ENCODE assay signal across 8 cellular contexts in genomic region chr2:166417669-166418068, GRCh38.
DNase-seq lines count a peak whose midpoint lies in the region; ATAC-seq and TF ChIP-seq lines count a peak whose summit lies in the region.

No MANE protein-coding gene starts in this region.

- 0 out of 2 replicates have a peak, but pooled peaks have one; percentile 19 for TF ChIP-seq CTCF in LNCAP (IDR thresholded peaks at IDR 0.05)
- peak; percentile 19 for TF ChIP-seq CTCF in astrocyte of the spinal cord (IDR thresholded peaks at IDR 0.05; ENCODE audit: low read depth, low read length)

- in situ Hi-C loops in astrocyte of the spinal cord (cut with HindIII; ENCODE audit: low sequenced_read_pairs): no loop called here

- ATAC-seq in GM21786 (IDR thresholded peaks at IDR 0.05; ENCODE audit: unreplicated experiment): no peak
- ATAC-seq in HG03457 (IDR thresholded peaks at IDR 0.05; ENCODE audit: unreplicated experiment): no peak

- no peak overlapping the region for H3K4me3 ChIP-seq in astrocyte of the spinal cord (ENCODE audit: low read depth, low read length)

- DNase-seq in NCI-H2081 (lab: John Stamatoyannopoulos, UW) (peak; percentile 1 to 43), NCI-H2081 treated with DMSO at 0.1 percent for 48 hours (lab: John Stamatoyannopoulos, UW) (no peak), astrocyte of the spinal cord (ENCODE audit: low read depth, low spot score) (peak; percentile 54), non-pigmented ciliary epithelial cell (ENCODE audit: low read depth) (peak; percentile 22)
- DNase-seq in stimulated activated CD4-positive, alpha-beta T cell treated with anti-CD3 and anti-CD28 coated beads, Interleukin-2, amount 100 ng/mL, for 48 hours: no peak

Comparison
In these comparisons a context has a peak if more than half of its experiments do, and no peak if none do; other contexts are left out.
1. DNase-seq: peak in NCI-H2081 (2 of 2), astrocyte of the spinal cord (single experiment) and non-pigmented ciliary epithelial cell (single experiment); none in NCI-H2081 treated with DMSO at 0.1 percent for 48 hours (single experiment) and stimulated activated CD4-positive, alpha-beta T cell treated with anti-CD3 and anti-CD28 coated beads, Interleukin-2, amount 100 ng/mL, for 48 hours (0 of 2).